In the genomic region with DNA sequence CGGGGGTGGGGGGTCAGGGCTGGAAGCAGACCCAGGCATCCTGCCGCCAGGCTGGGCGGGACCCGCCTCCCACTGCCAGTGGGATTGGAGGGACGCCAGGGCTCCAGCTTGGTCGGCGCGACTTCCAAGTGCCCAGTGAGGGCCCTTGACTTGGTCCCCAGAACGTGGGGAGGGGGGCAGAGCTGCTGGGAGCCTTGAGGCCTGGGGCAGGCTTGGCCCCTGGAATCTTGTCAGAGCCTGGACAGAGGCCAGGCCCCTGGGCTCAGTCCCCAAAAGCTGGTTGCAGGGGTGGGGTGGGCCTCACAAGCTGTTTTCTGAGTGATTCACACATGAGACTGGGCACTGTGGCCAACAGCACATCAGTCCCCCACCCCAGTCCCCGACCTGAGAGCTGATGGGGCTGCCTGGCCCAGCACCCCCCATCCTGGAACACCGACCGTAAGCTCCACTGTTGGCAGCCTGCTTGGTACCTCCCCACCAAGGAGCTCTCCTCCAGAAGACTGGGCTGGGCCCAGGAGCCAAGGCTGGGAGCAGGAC, we compare ENCODE assay signal across 9 cellular contexts. TPM values are rescaled to one million over a fixed set of nuclear protein-coding genes. Genes with fewer than 3 reads are reported as not detected.
A peak's percentile ranks its signal among the peaks of the same experiment; 100 is the strongest.
DNase-seq lines count a peak whose midpoint lies in the region; ATAC-seq and TF ChIP-seq lines count a peak whose summit lies in the region.
"Had no signal": no experiment of that assay in that cellular context is flagged by ENCODE, and none has a peak within 500 bp of the region (broad histone marks: within the 10 kb centered on the region; RNA-seq: fewer than 3 reads in every experiment).

No MANE protein-coding gene starts in this region.

- H3K9ac ChIP-seq in colonic mucosa (ENCODE audit: low read depth in 2 of 2, low read length in 2 of 2): peak overlapping the region; percentile 40 to 63

- H3K9me3 ChIP-seq in colonic mucosa: no peaks in the 10 kb centered on the region

- TF ChIP-seq CTCF in colonic mucosa (IDR thresholded peaks at IDR 0.05): no peak

- H3K27me3 ChIP-seq in colonic mucosa: no peaks in the 10 kb centered on the region

- H3K4me1 ChIP-seq in colonic mucosa: peaks cover 18% of the 10 kb centered on the region

- intact Hi-C loops in colonic mucosa (cut with DNase I): no loop called here

- DNase-seq in NCI-H748 (lab: John Stamatoyannopoulos, UW; ENCODE audit: unreplicated experiment) (peak; percentile 19), NCI-H748 treated with DMSO at 0.1 percent for 48 hours (lab: John Stamatoyannopoulos, UW) (no peak), NCI-H1092 treated with DMSO at 0.1 percent for 48 hours (lab: John Stamatoyannopoulos, UW) (peak; percentile 22), colonic mucosa (no peak)
- no peak for DNase-seq in activated CD4-positive, CD25-positive, alpha-beta regulatory T cell treated with anti-CD3 and anti-CD28 coated beads, Interleukin-2, amount 50 U/mL, for 72 hours
- DNase-seq in activated T-cell treated with anti-CD3 and anti-CD28 coated beads, Interleukin-2, amount 50 U/mL, for 24 hours: no peak

- H3K36me3 ChIP-seq in colonic mucosa: no peaks in the 10 kb centered on the region
- H3K36me3 ChIP-seq: cardiac muscle cell had no signal

- H3K27ac Mint-ChIP-seq in activated T-cell treated with anti-CD3 and anti-CD28 coated beads, Interleukin-2, amount 50 U/mL, for 24 hours: no peak overlapping the region

- peak overlapping the region; percentile 57 for H3K27ac ChIP-seq in colonic mucosa
- peak overlapping the region in 18 of 21 experiments; percentile 10 to 85 (median 60) for H3K27ac ChIP-seq in skin epidermis
- H3K27ac ChIP-seq: cardiac muscle cell had no signal

- ATAC-seq in esophagus mucosa: no peak

- peak overlapping the region; percentile 32 for H3K4me3 ChIP-seq in colonic mucosa
- peak overlapping the region; percentile 4 to 52 (median 22) for H3K4me3 ChIP-seq in skin epidermis
- H3K4me3 ChIP-seq: cardiac muscle cell had no signal

- H3K27me3 Mint-ChIP-seq in activated T-cell treated with anti-CD3 and anti-CD28 coated beads, Interleukin-2, amount 50 U/mL, for 24 hours: peaks cover 9% of the 10 kb centered on the region

- H3K36me3 Mint-ChIP-seq in activated T-cell treated with anti-CD3 and anti-CD28 coated beads, Interleukin-2, amount 50 U/mL, for 24 hours (ENCODE audit: low read depth): peaks cover 19% of the 10 kb centered on the region

- peaks cover 55% of the 10 kb centered on the region for H3K4me1 Mint-ChIP-seq in activated T-cell treated with anti-CD3 and anti-CD28 coated beads, Interleukin-2, amount 50 U/mL, for 24 hours (ENCODE audit: low read depth)

- no peak overlapping the region for H3K4me3 Mint-ChIP-seq in activated T-cell treated with anti-CD3 and anti-CD28 coated beads, Interleukin-2, amount 50 U/mL, for 24 hours

- H3K9me3 Mint-ChIP-seq in activated T-cell treated with anti-CD3 and anti-CD28 coated beads, Interleukin-2, amount 50 U/mL, for 24 hours: no peaks in the 10 kb centered on the region

RNA-seq across cellular contexts. Expression of gene CLIC3, which starts 0.5 kb away (rescaled TPM):
- total RNA-seq in colonic mucosa (10 to 100 TPM in 1 of 2 donors, 1 to 10 TPM in 1; 3.6 to 15.4 TPM), esophagus mucosa (154 TPM)
- total RNA-seq: cardiac muscle cell had no signal

RNA-seq across cellular contexts. Expression of gene PAXX, which starts 3.6 kb away (rescaled TPM):
- 10 to 100 TPM; 29.9 to 81.0 TPM for total RNA-seq in colonic mucosa
- total RNA-seq in esophagus mucosa: 33.1 TPM

RNA-seq across cellular contexts. Expression of gene LCNL1, which starts 13.0 kb away (rescaled TPM):
- not detected for total RNA-seq in colonic mucosa
- 0.20 TPM for total RNA-seq in esophagus mucosa

RNA-seq across cellular contexts. Expression of gene PTGDS, which starts 18.5 kb away (rescaled TPM):
- total RNA-seq in colonic mucosa: 10 to 100 TPM; 15.9 to 26.1 TPM
- total RNA-seq in esophagus mucosa: 18.4 TPM

RNA-seq across cellular contexts. Expression of gene ABCA2, which starts 32.2 kb away (rescaled TPM):
- 10 to 100 TPM; 22.4 to 47.5 TPM for total RNA-seq in colonic mucosa
- 2.0 TPM for total RNA-seq in esophagus mucosa

Comparison
In these comparisons a context has a peak if more than half of its experiments do, and no peak if none do; other contexts are left out.
1. DNase-seq: peak in NCI-H748 (single experiment) and NCI-H1092 treated with DMSO at 0.1 percent for 48 hours (single experiment); none in NCI-H748 treated with DMSO at 0.1 percent for 48 hours (single experiment), colonic mucosa (single experiment), activated CD4-positive, CD25-positive, alpha-beta regulatory T cell treated with anti-CD3 and anti-CD28 coated beads, Interleukin-2, amount 50 U/mL, for 72 hours (single experiment) and activated T-cell treated with anti-CD3 and anti-CD28 coated beads, Interleukin-2, amount 50 U/mL, for 24 hours (single experiment).